ENCODE assay signal across 1 cellular context in the genomic region with DNA sequence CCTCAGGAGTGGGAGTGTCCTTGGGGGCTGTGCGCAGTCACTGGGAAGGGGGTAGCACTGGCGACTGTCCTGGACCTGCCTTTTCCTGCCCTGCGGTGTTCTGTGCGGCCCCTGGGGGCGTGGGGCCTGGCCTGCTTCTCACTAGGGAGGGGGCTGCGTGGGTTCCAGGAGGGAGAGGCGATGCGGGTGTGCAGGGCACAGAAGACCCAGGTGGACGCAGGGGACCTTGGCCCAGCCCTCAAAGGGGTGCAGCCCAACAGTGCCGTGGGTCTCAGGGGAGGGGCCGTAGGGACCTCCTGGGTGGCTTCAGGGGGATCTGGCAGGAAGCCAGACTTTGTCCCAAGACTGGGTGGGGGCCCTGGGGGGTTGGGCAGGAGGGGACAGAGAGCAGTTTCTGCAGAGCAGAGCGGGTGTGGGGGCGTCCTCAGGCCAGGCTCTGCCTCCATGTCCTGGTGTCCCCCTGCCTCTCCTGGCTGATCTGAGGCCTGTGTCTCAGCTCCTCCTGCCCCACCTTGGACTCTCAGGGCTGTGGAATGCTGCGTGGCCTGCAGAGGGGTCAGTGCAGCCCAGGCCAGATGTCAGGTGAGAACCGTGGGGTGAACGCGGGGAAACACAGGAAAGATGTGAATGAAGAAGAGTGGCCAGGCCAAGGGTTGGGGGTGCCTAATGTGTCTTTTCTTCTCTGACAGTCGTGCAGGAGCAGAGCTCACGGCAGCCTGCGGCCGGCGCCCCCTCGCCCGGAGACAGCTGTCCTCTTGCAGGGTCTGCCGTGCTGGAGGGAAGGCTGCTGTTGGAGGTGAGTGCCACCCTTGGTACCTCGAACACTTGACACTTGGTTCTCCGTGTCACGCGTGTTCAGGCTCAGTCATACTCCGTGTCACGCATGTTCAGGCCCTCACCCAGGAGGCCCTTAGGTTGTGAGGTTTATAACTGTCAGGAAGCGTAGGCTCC.
TF ChIP-seq lines count a peak whose summit lies in the region.

No MANE protein-coding gene starts in this region.

TF ChIP-seq in IMR-90, 13 proteins besides CTCF, POLR2A, EP300 and RAD21 (continued from another document):
- TF ChIP-seq, protein P1, sequence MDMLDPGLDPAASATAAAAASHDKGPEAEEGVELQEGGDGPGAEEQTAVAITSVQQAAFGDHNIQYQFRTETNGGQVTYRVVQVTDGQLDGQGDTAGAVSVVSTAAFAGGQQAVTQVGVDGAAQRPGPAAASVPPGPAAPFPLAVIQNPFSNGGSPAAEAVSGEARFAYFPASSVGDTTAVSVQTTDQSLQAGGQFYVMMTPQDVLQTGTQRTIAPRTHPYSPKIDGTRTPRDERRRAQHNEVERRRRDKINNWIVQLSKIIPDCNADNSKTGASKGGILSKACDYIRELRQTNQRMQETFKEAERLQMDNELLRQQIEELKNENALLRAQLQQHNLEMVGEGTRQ (IDR thresholded peaks at IDR 0.05; ENCODE audit: low read depth, low read length): no peak
- TF ChIP-seq BHLHE40 (IDR thresholded peaks at IDR 0.05; ENCODE audit: low read depth, low read length) (no peak), CEBPB (IDR thresholded peaks at IDR 0.05; ENCODE audit: low read depth, low read length) (no peak)
